10 cellular contexts compared by ENCODE assay signal in genomic region chr10:95742529-95742884, GRCh38. TPM values are rescaled to one million over a fixed set of nuclear protein-coding genes. Genes with fewer than 3 reads are reported as not detected.
DNase-seq lines count a peak whose midpoint lies in the region; ATAC-seq and TF ChIP-seq lines count a peak whose summit lies in the region.
"Had no signal": no experiment of that assay in that cellular context is flagged by ENCODE, and none has a peak within 500 bp of the region (broad histone marks: within the 10 kb centered on the region; RNA-seq: fewer than 3 reads in every experiment).

No MANE protein-coding gene starts in this region.

- no peaks in the 10 kb centered on the region for H3K9me3 ChIP-seq in neutrophil

- no peaks in the 10 kb centered on the region for H3K27me3 ChIP-seq in neutrophil

- DNase-seq in GM12864 (ENCODE audit: low read depth) (no peak), brain pericyte (ENCODE audit: low read depth, low spot score) (peak; percentile 25), HFFc6 (no peak), T-cell (no peak)
- no peak for DNase-seq in effector CD8-positive, alpha-beta T cell (lab: John Stamatoyannopoulos, UW)
- DNase-seq: activated effector memory CD4-positive, alpha-beta T cell treated with Interleukin-2 at 50 U/mL for 16 hours had no signal

- no peak overlapping the region for H3K27ac Mint-ChIP-seq in HFFc6
- peak overlapping the region in 1 of 2 donors; percentile 59 for H3K27ac Mint-ChIP-seq in T-cell

- TF ChIP-seq CTCF in GM12864 (IDR thresholded peaks at IDR 0.05; ENCODE audit: low read depth, low read length, missing control alignments) = no peak
- TF ChIP-seq CTCF in neutrophil (IDR thresholded peaks at IDR 0.05) = no peak
- no peak for TF ChIP-seq CTCF in HFFc6 (IDR thresholded peaks at IDR 0.05)

- H3K4me3 Mint-ChIP-seq in HFFc6 = no peak overlapping the region
- H3K4me3 Mint-ChIP-seq in T-cell = no peak overlapping the region

- peaks cover 65 to 92% of the 10 kb centered on the region in 2 experiments for H3K4me1 ChIP-seq in neutrophil (ENCODE audit: control insufficient read depth in 1 of 2, insufficient read depth in 1 of 2, low read depth in 1 of 2, low read length in 1 of 2)

- H3K27ac ChIP-seq in neutrophil = peak overlapping the region; percentile 75

- H3K4me1 Mint-ChIP-seq in HFFc6 (ENCODE audit: low read depth) (no peaks in the 10 kb centered on the region), T-cell (peaks cover 0 to 12% (median 10%) of the 10 kb centered on the region in 3 donors)

- no peaks in the 10 kb centered on the region for H3K36me3 ChIP-seq in neutrophil

- H3K9me3 Mint-ChIP-seq in HFFc6 (peaks cover 13% of the 10 kb centered on the region), T-cell (peaks cover 0 to 5% (median 0%) of the 10 kb centered on the region in 3 donors)

- peak overlapping the region; percentile 14; the same call in 1 of the 2 replicates for H3K4me3 ChIP-seq in GM12864 (ENCODE audit: low read depth, low read length)
- no peak overlapping the region for H3K4me3 ChIP-seq in neutrophil (ENCODE audit: low read depth in 1 of 2, low read length in 1 of 2)

- H3K27me3 Mint-ChIP-seq in HFFc6 (ENCODE audit: insufficient read depth) (no peaks in the 10 kb centered on the region), T-cell (peaks cover 4 to 13% of the 10 kb centered on the region in 2 donors)

- ATAC-seq in HG03342 (IDR thresholded peaks at IDR 0.05; ENCODE audit: unreplicated experiment) = peak; percentile 27
- no peak for ATAC-seq in HG03571 (IDR thresholded peaks at IDR 0.05; ENCODE audit: unreplicated experiment)
- ATAC-seq in T-cell (replicated peaks in 1 of 4) = no peak

- CTCF ChIA-PET in T-cell (lab: Charles Lee) = interaction anchor here in 1 of 2 donors (0.8 to 0.9 kb wide), 2 partner anchors 49 to 145 kb away, joined by 3 to 5 read pairs; partner anchors contain the start of gene TCTN3

- POLR2A ChIA-PET in T-cell (lab: Charles Lee) = no interaction called here

- H3K36me3 Mint-ChIP-seq in HFFc6 (ENCODE audit: low read depth) (no peaks in the 10 kb centered on the region), T-cell (no peaks in the 10 kb centered on the region)

RNA-seq across cellular contexts. Expression of gene ENTPD1, which starts 13.5 kb away (rescaled TPM):
- total RNA-seq in HFFc6 (2021; fragmentation: NEBNext Ultra II Directional; extraction: Animal tissue kit (Norgen Biotek cat#: 25700)) = not detected
- 1 to 10 TPM; 1.5 to 4.6 (median 1.9) TPM for total RNA-seq in T-cell
- total RNA-seq: RPMI7951 had no signal

RNA-seq across cellular contexts. Expression of gene TCTN3, which starts 48.8 kb away (rescaled TPM):
- 10 to 100 TPM; 52.9 to 70.9 (median 61.6) TPM for total RNA-seq in HFFc6 (2021; fragmentation: NEBNext Ultra II Directional; extraction: Animal tissue kit (Norgen Biotek cat#: 25700))
- total RNA-seq in T-cell = 10 to 100 TPM; 16.2 to 20.2 (median 18.8) TPM
